17 cellular contexts compared by ENCODE assay signal in genomic region chr22:26541167-26541819, GRCh38.
"Had no signal": no experiment of that assay in that cellular context is flagged by ENCODE, and none has a peak within 500 bp of the region (broad histone marks: within the 10 kb centered on the region; RNA-seq: fewer than 3 reads in every experiment).

No MANE protein-coding gene starts in this region.

- H3K4me3 ChIP-seq: colonic mucosa, mucosa of descending colon, right atrium auricular region, thyroid gland, upper lobe of left lung, vagina had no signal

- ATAC-seq: left lobe of liver; mucosa of descending colon; naive thymus-derived CD8-positive, alpha-beta T cell had no signal

- H3K9me3 ChIP-seq: colonic mucosa, mucosa of descending colon, right atrium auricular region, thyroid gland, upper lobe of left lung, vagina had no signal

- H3K36me3 ChIP-seq: colonic mucosa had no signal

- FAIRE-seq: islet of Langerhans, small intestine had no signal

- H3K4me1 ChIP-seq: colonic mucosa, vagina had no signal

- H3K27ac ChIP-seq: colonic mucosa, right atrium auricular region, thyroid gland, upper lobe of left lung, vagina had no signal

- H3K27me3 ChIP-seq: colonic mucosa, right atrium auricular region, thyroid gland, upper lobe of left lung, vagina had no signal

- DNase-seq: colonic mucosa; effector CD4-positive, alpha-beta T cell; foreskin melanocyte; head of caudate nucleus; hippocampal formation; mammary epithelial cell; mucosa of descending colon; naive thymus-derived CD8-positive, alpha-beta T cell; small intestine; stimulated activated CD4-positive, alpha-beta T cell treated with anti-CD3 and anti-CD28 coated beads, Interleukin-12 subunit alpha, Interleukin-12 subunit beta, amount 100 ng/mL, for 4 hours; stimulated activated naive CD4-positive, alpha-beta T cell; thyroid gland had no signal
